29 cellular contexts compared by ENCODE assay signal in genomic region chr20:44803383-44803941, GRCh38. TPM values are rescaled to one million over a fixed set of nuclear protein-coding genes. Genes with fewer than 3 reads are reported as not detected.
A peak's percentile ranks its signal among the peaks of the same experiment; 100 is the strongest.
DNase-seq lines count a peak whose midpoint lies in the region; FAIRE-seq and TF ChIP-seq lines count a peak whose summit lies in the region.
"Had no signal": no experiment of that assay in that cellular context is flagged by ENCODE, and none has a peak within 500 bp of the region (broad histone marks: within the 10 kb centered on the region; RNA-seq: fewer than 3 reads in every experiment).

No MANE protein-coding gene starts in this region.

- H3K4me1 Mint-ChIP-seq in chondrocyte (ENCODE audit: low read depth), result no peaks in the 10 kb centered on the region
- H3K4me1 Mint-ChIP-seq: activated naive CD8-positive, alpha-beta T cell treated with anti-CD3 and anti-CD28 coated beads, Interleukin-2, amount 50 U/mL, for 24 hours; CD4-positive, alpha-beta memory T cell; memory B cell had no signal

- peaks cover 42% of the 10 kb centered on the region for H3K27me3 Mint-ChIP-seq in chondrocyte (ENCODE audit: low read depth)

- no peaks in the 10 kb centered on the region for H3K9me3 ChIP-seq in MG63
- H3K9me3 ChIP-seq: sigmoid colon, tibial nerve had no signal

- TF ChIP-seq POLR2A in GM12892 (IDR thresholded peaks at IDR 0.05; ENCODE audit: low read depth, low read length), result no peak
- no peak for TF ChIP-seq POLR2A in GM12891 (IDR thresholded peaks at IDR 0.05; ENCODE audit: low read depth, low read length)

- TF ChIP-seq CTCF in chondrocyte (IDR thresholded peaks at IDR 0.05), result no peak

- H3K9me3 Mint-ChIP-seq in chondrocyte (ENCODE audit: low read depth), result no peaks in the 10 kb centered on the region
- H3K9me3 Mint-ChIP-seq: activated CD4-positive, alpha-beta memory T cell treated with anti-CD3 and anti-CD28 coated beads for 36 hours; activated naive CD8-positive, alpha-beta T cell treated with anti-CD3 and anti-CD28 coated beads, Interleukin-2, amount 50 U/mL, for 24 hours; CD4-positive, alpha-beta memory T cell; effector memory CD8-positive, alpha-beta T cell; H9; memory B cell; T-helper 2 cell treated with Interferon-gamma antibody and Interleukin-4, amounts not matched to agents 5 μg/mL and 100 μg/mL, for 36 hours had no signal

- no peak overlapping the region for H3K27ac Mint-ChIP-seq in chondrocyte (ENCODE audit: unreplicated experiment)
- H3K27ac Mint-ChIP-seq: activated CD4-positive, alpha-beta memory T cell treated with anti-CD3 and anti-CD28 coated beads for 36 hours; activated naive CD8-positive, alpha-beta T cell treated with anti-CD3 and anti-CD28 coated beads, Interleukin-2, amount 50 U/mL, for 24 hours; CD4-positive, alpha-beta memory T cell; effector memory CD8-positive, alpha-beta T cell; H9; memory B cell; T-helper 2 cell treated with Interferon-gamma antibody and Interleukin-4, amounts not matched to agents 5 μg/mL and 100 μg/mL, for 36 hours had no signal

- H3K4me3 ChIP-seq in MG63, result no peak overlapping the region
- H3K4me3 ChIP-seq: PC-9, sigmoid colon, tibial nerve had no signal

- H3K36me3 Mint-ChIP-seq in chondrocyte (ENCODE audit: low read depth), result no peaks in the 10 kb centered on the region
- H3K36me3 Mint-ChIP-seq: activated CD4-positive, alpha-beta memory T cell treated with anti-CD3 and anti-CD28 coated beads for 36 hours; CD4-positive, alpha-beta memory T cell; memory B cell had no signal

- DNase-seq in NCI-H1092 (lab: John Stamatoyannopoulos, UW), result peak; percentile 7
- no peak for DNase-seq in NCI-H1092 treated with DMSO at 0.1 percent for 48 hours (lab: John Stamatoyannopoulos, UW)
- peak; percentile 23 for DNase-seq in MG63
- peak in 32 of 42 donors; percentile 17 to 87 (median 52) for DNase-seq in head of caudate nucleus
- DNase-seq in putamen (ENCODE audit: low spot score), result peak; percentile 75
- no peak for DNase-seq in chondrocyte (ENCODE audit: low spot score)
- no peak for DNase-seq in GM12892 (ENCODE audit: insufficient read length)
- no peak for DNase-seq in GM12891 (ENCODE audit: insufficient read length, low spot score)
- DNase-seq: 8988T; activated CD4-positive, alpha-beta memory T cell treated with anti-CD3 and anti-CD28 coated beads for 36 hours; activated CD4-positive, CD25-positive, alpha-beta regulatory T cell treated with anti-CD3 and anti-CD28 coated beads, Interleukin-2, amount 50 U/mL, for 72 hours; activated naive CD4-positive, alpha-beta T cell; activated naive CD8-positive, alpha-beta T cell treated with anti-CD3 and anti-CD28 coated beads, Interleukin-2, amount 50 U/mL, for 24 hours; CD4-positive, alpha-beta memory T cell; central memory CD4-positive, alpha-beta T cell; effector memory CD8-positive, alpha-beta T cell; H9; NCI-H187; NCI-H526 treated with DMSO at 0.1 percent for 48 hours; PC-9; Right ventricle myocardium superior; sigmoid colon; stimulated activated CD4-positive, alpha-beta T cell treated with anti-CD3 and anti-CD28 coated beads, Interleukin-4, amount 100 ng/mL, for 4 hours had no signal

- no peaks in the 10 kb centered on the region for H3K36me3 ChIP-seq in MG63
- H3K36me3 ChIP-seq: sigmoid colon, tibial nerve had no signal

- intact Hi-C loops in head of caudate nucleus (cut with DNase I), result no loop called here

- peaks cover 17% of the 10 kb centered on the region for H3K27me3 ChIP-seq in MG63

- no peak for FAIRE-seq in GM12892 (lab: Jason Lieb, UNC)
- no peak for FAIRE-seq in GM12891 (lab: Jason Lieb, UNC)
- FAIRE-seq: astrocyte had no signal

- H3K4me3 Mint-ChIP-seq in chondrocyte (ENCODE audit: unreplicated experiment), result no peak overlapping the region
- H3K4me3 Mint-ChIP-seq: activated CD4-positive, alpha-beta memory T cell treated with anti-CD3 and anti-CD28 coated beads for 36 hours; activated naive CD8-positive, alpha-beta T cell treated with anti-CD3 and anti-CD28 coated beads, Interleukin-2, amount 50 U/mL, for 24 hours; CD4-positive, alpha-beta memory T cell; effector memory CD8-positive, alpha-beta T cell; H9; memory B cell; T-helper 2 cell treated with Interferon-gamma antibody and Interleukin-4, amounts not matched to agents 5 μg/mL and 100 μg/mL, for 36 hours had no signal

TF ChIP-seq in GM12891, 5 proteins besides CTCF, POLR2A, EP300 and RAD21:
- no peak for TF ChIP-seq POU2F2 (IDR thresholded peaks at IDR 0.05; ENCODE audit: low read depth, low read length)
- no peak for TF ChIP-seq TAF1 (IDR thresholded peaks at IDR 0.05; ENCODE audit: low read depth, low read length)
- TF ChIP-seq POLR2AphosphoS5 (IDR thresholded peaks at IDR 0.05; ENCODE audit: low read depth, low read length), result no peak
- no peak for TF ChIP-seq SPI1 (IDR thresholded peaks at IDR 0.05; ENCODE audit: low read depth, low read length)
- no peak for TF ChIP-seq PAX5 (IDR thresholded peaks at IDR 0.05; ENCODE audit: insufficient read depth, low read length, severe bottlenecking)

RNA-seq across cellular contexts. Expression of gene RIMS4, which starts 6.9 kb away (rescaled TPM):
- total RNA-seq in MG63 (2014; rRNA removed; shearing (Covaris generic); ENCODE audit: low replicate concordance), result 0.39 and 2.9 TPM in 2 replicates
- total RNA-seq in chondrocyte, result 1.4 to 2.1 TPM (median 1.7 TPM) in 3 replicates
- polyA plus RNA-seq in GM12892 (2012; ENCODE audit: missing spikeins), result not detected
- not detected for polyA plus RNA-seq in GM12891 (2012; ENCODE audit: low read depth, missing spikeins)
- total RNA-seq: activated CD4-positive, alpha-beta memory T cell treated with anti-CD3 and anti-CD28 coated beads for 36 hours; CD4-positive, alpha-beta memory T cell; epithelial cell of proximal tubule; left lobe of liver had no signal
- polyA plus RNA-seq: CD4-positive, alpha-beta memory T cell had no signal

RNA-seq across cellular contexts. Expression of gene KCNK15, which starts 57.8 kb away (rescaled TPM):
- not detected in 2 replicates for total RNA-seq in MG63 (2014; rRNA removed; shearing (Covaris generic); ENCODE audit: low replicate concordance)
- 0.59 to 1.6 TPM (median 0.77 TPM) in 3 replicates for total RNA-seq in chondrocyte
- not detected for polyA plus RNA-seq in GM12892 (2012; ENCODE audit: missing spikeins)
- polyA plus RNA-seq in GM12891 (2012; ENCODE audit: low read depth, missing spikeins), result not detected
- total RNA-seq: CD4-positive, alpha-beta memory T cell; epithelial cell of proximal tubule had no signal
- polyA plus RNA-seq: CD4-positive, alpha-beta memory T cell had no signal

Comparison
In these comparisons a context has a peak if more than half of its experiments do, and no peak if none do; other contexts are left out.
1. DNase-seq: peak in NCI-H1092 (single experiment), MG63 (single experiment), head of caudate nucleus (32 of 42) and putamen (single experiment); none in NCI-H1092 treated with DMSO at 0.1 percent for 48 hours (single experiment), chondrocyte (single experiment), GM12892 (single experiment) and GM12891 (single experiment).